In the genomic region with DNA sequence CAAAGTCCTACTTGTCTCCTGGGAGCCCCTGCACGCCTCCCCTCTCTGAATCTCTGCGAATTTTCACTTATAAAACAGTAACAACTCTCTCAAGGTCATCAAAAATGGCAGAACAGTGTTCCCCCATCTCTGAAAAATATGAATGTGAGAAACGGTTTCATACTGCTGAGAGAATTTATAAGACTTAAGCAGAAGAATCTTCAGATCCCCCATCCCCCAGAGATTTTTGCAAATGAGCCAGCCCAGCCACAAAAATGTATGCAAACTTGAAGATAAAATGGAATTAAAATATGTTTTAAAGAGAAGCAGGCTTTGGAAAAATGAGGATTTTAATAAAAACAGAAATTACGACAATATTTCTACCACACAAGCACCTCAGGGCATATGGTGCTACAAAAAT, we compare ENCODE assay signal across 15 cellular contexts.
"Had no signal": no experiment of that assay in that cellular context is flagged by ENCODE, and none has a peak within 500 bp of the region (broad histone marks: within the 10 kb centered on the region; RNA-seq: fewer than 3 reads in every experiment).

No MANE protein-coding gene starts in this region.

- H3K36me3 ChIP-seq: adrenal gland, cardiac muscle cell had no signal

- H3K9me3 ChIP-seq: adrenal gland, gastroesophageal sphincter had no signal

- DNase-seq: activated CD4-positive, alpha-beta T cell treated with anti-CD3 and anti-CD28 coated beads, Interleukin-2, amount 10 ng/mL, durations not matched to agents 24 days and 14 days; activated CD8-positive, alpha-beta memory T cell treated with anti-CD3 and anti-CD28 coated beads, Interleukin-2, amount 50 U/mL, for 4 hours; activated CD8-positive, alpha-beta T cell treated with anti-CD3 and anti-CD28 coated beads for 36 hours; activated naive CD4-positive, alpha-beta T cell treated with anti-CD3 and anti-CD28 coated beads, Interleukin-2, amount 10 ng/mL, durations not matched to agents 7 days and 5 days; activated T-cell treated with anti-CD3 and anti-CD28 coated beads, Interleukin-2, amount 50 U/mL, for 4 hours; adrenal gland; endodermal cell; left cardiac atrium; mesendoderm; naive thymus-derived CD8-positive, alpha-beta T cell; stimulated activated CD4-positive, alpha-beta T cell treated with anti-CD3 and anti-CD28 coated beads, Interleukin-4, amount 100 ng/mL, for 24 hours; SW 1271 had no signal

- H3K27ac ChIP-seq: adrenal gland, cardiac muscle cell, gastroesophageal sphincter, parathyroid adenoma had no signal

- H2AFZ ChIP-seq: parathyroid adenoma had no signal

- H3K27me3 ChIP-seq: adrenal gland, cardiac muscle cell, gastroesophageal sphincter had no signal

- H3K79me2 ChIP-seq: parathyroid adenoma had no signal

- H3K9ac ChIP-seq: parathyroid adenoma had no signal

- H3K4me3 ChIP-seq: adrenal gland, cardiac muscle cell, gastroesophageal sphincter had no signal
